16 cellular contexts compared by ENCODE assay signal in the genomic region with DNA sequence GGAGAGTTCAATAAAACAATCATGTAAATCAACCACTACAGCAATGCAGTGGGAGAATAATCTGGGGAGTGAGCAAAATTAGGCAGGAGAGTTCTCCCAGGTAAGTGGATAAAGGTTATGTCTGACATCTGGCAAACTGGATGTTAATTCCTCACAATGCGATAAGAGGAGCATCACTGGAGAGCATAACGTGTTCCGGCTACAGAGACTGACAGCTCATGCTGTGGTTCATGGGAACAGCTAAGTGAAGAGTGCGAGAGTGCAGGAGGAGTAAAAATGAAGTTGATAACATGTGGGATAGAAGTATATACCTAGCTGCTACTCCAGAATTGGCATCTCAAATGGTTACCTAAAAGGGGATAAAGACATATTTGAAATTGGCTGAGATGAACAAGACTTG.
"Had no signal": no experiment of that assay in that cellular context is flagged by ENCODE, and none has a peak within 500 bp of the region (broad histone marks: within the 10 kb centered on the region; RNA-seq: fewer than 3 reads in every experiment).

No MANE protein-coding gene starts in this region.

- DNase-seq: dermis blood vessel endothelial cell; endodermal cell; erythroblast; foreskin keratinocyte; kidney; left colon; mammary epithelial cell; naive thymus-derived CD4-positive, alpha-beta T cell; nephron progenitor cell; posterior cingulate gyrus; small intestine; stimulated activated CD4-positive, alpha-beta T cell treated with anti-CD3 and anti-CD28 coated beads, Interleukin-12 subunit alpha, Interleukin-12 subunit beta, amount 100 ng/mL, for 4 hours; stimulated activated naive CD4-positive, alpha-beta T cell; stomach; substantia nigra had no signal

- H3K4me3 ChIP-seq: hepatocyte, stomach had no signal

- H3K27me3 ChIP-seq: foreskin keratinocyte, hepatocyte, stomach had no signal

- H3K36me3 ChIP-seq: stomach had no signal

- ATAC-seq: foreskin keratinocyte; left colon; naive thymus-derived CD4-positive, alpha-beta T cell had no signal

- H3K27ac ChIP-seq: foreskin keratinocyte, hepatocyte, stomach had no signal
